Comparison of ENCODE assay signal across 8 cellular contexts in the genomic region with DNA sequence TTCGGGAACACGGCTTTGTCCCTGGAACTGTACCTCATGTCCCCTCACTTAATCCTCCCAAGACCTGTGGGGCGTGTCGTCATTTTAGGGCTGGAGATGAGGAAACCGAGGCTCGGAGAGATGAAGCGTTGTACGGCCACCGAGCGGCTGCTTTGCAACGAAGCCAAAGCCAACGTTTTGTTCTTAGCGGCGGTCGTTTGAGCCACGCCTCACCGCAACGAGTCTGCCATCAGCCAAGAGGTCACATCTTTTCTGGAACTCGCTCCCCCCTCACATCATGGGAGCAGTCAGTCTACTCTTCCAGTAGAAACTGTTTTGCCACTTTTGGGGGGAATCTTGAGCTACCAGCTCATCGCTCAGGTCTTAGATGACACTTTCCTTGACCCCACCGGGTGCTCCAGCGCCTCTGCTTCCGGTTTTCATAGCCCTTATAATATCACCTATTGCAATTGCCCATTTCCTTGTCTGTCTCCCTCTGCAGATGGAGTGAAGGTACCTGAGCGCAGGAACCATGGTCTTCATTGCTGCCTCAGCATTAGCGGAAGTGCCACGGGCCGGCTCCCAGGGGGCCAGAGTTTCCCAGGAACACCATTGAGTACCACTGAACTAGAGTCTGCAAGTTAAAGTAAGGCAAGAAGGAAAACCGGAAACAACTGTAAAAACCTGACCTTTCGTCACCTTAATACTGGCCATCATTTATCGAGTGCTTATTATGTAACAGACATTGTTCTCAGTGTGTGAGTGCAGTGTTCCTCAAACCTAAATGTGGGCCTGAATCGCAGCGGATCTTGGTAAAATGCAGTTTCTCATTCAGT. TPM values are rescaled to one million over a fixed set of nuclear protein-coding genes. Genes with fewer than 3 reads are reported as not detected.
DNase-seq lines count a peak whose midpoint lies in the region; ATAC-seq and TF ChIP-seq lines count a peak whose summit lies in the region.

No MANE protein-coding gene starts in this region.

- peaks cover 4% of the 10 kb centered on the region for H3K36me3 Mint-ChIP-seq in type B pancreatic cell

- H3K27me3 Mint-ChIP-seq in type B pancreatic cell: no peaks in the 10 kb centered on the region

- H3K4me1 ChIP-seq in body of pancreas (peaks cover 24% of the 10 kb centered on the region), right lobe of liver (peaks cover 4 to 43% (median 23%) of the 10 kb centered on the region in 4 donors)

- H3K27ac ChIP-seq in body of pancreas: peak overlapping the region; percentile 72 to 95 (median 84)
- peak overlapping the region; percentile 90 to 97 (median 96) for H3K27ac ChIP-seq in right lobe of liver

- intact Hi-C loops in body of pancreas (cut with DNase I): no loop called here
- intact Hi-C loops in right lobe of liver (cut with DNase I): loop anchor here (10.0 kb wide), 1 partner anchor 59 kb away; no protein-coding TSS in a partner anchor

- WGBS in body of pancreas, 2 donors: 58 to 76% methylated on average over 21 to 32 of the region's 32 CpGs
- 31% methylated on average over 14 of the region's 32 CpGs for WGBS in right lobe of liver (ENCODE audit: insufficient coverage, low coverage, low lambda C conversion rate, missing lambda C conversion rate)

- H3K4me3 ChIP-seq in body of pancreas: peak overlapping the region in 1 of 2 donors; percentile 3
- peak overlapping the region; percentile 64 to 74 (median 72) for H3K4me3 ChIP-seq in right lobe of liver

- H3K36me3 ChIP-seq in body of pancreas (replicated peaks in 1 of 2; ENCODE audit: insufficient read depth in 1 of 2, low read depth in 2 of 2) (no peaks in the 10 kb centered on the region), right lobe of liver (no peaks in the 10 kb centered on the region)

- H3K27me3 ChIP-seq in body of pancreas (no peaks in the 10 kb centered on the region), right lobe of liver (no peaks in the 10 kb centered on the region)

- DNase-seq in KG1 (lab: John Stamatoyannopoulos, UW): peak; percentile 51
- peak in 2 of 4 donors; percentile 22 to 27 for DNase-seq in body of pancreas
- no peak for DNase-seq in right lobe of liver
- no peak for DNase-seq in type B pancreatic cell (ENCODE audit: extremely low spot score, unreplicated experiment)
- DNase-seq in NCI-H446 treated with DMSO at 0.1 percent for 48 hours (lab: John Stamatoyannopoulos, UW): no peak
- no peak for DNase-seq in pons (ENCODE audit: low spot score)

- no peaks in the 10 kb centered on the region for H3K9me3 Mint-ChIP-seq in type B pancreatic cell

- H3K4me1 Mint-ChIP-seq in type B pancreatic cell (ENCODE audit: unreplicated experiment): peaks cover 7% of the 10 kb centered on the region

- TF ChIP-seq CTCF in body of pancreas (IDR thresholded peaks at IDR 0.05): no peak
- TF ChIP-seq CTCF in right lobe of liver (IDR thresholded peaks at IDR 0.05): no peak
- no peak for TF ChIP-seq CTCF in type B pancreatic cell (conservative IDR thresholded peaks at IDR 0.05)

- peak overlapping the region; percentile 87 for H3K4me3 Mint-ChIP-seq in type B pancreatic cell

- peak overlapping the region; percentile 65 for H3K27ac Mint-ChIP-seq in type B pancreatic cell

- TF ChIP-seq POLR2A in body of pancreas (IDR thresholded peaks at IDR 0.05) (no peak), right lobe of liver (IDR thresholded peaks at IDR 0.05) (no peak)

- ATAC-seq in GM18498 (IDR thresholded peaks at IDR 0.05; ENCODE audit: unreplicated experiment) (peak; percentile 9), body of pancreas (no peak), right lobe of liver (peak in 1 of 4 donors; percentile 0), HG03378 (IDR thresholded peaks at IDR 0.05; ENCODE audit: unreplicated experiment) (no peak)

- no peaks in the 10 kb centered on the region for H3K9me3 ChIP-seq in body of pancreas
- no peaks in the 10 kb centered on the region for H3K9me3 ChIP-seq in right lobe of liver

RNA-seq across cellular contexts. Expression of gene NINJ2, which starts 19.6 kb away (rescaled TPM):
- total RNA-seq in body of pancreas (1 to 10 TPM in 1 of 2 donors, under 1 TPM in 1; 0.78 to 5.6 TPM), right lobe of liver (10 to 100 TPM in 3 of 6 experiments, 1 to 10 TPM in 3; 6.4 to 17.7 (median 12.5) TPM), type B pancreatic cell (ENCODE audit: low replicate concordance) (1.2 TPM in 1 of 2 replicates, not detected in the other)
